27 cellular contexts compared by ENCODE assay signal in genomic region chr4:17545374-17546140, GRCh38. TPM values are rescaled to one million over a fixed set of nuclear protein-coding genes. Genes with fewer than 3 reads are reported as not detected.
"Had no signal": no experiment of that assay in that cellular context is flagged by ENCODE, and none has a peak within 500 bp of the region (broad histone marks: within the 10 kb centered on the region; RNA-seq: fewer than 3 reads in every experiment).

No MANE protein-coding gene starts in this region.

- DNase-seq: activated CD4-positive, alpha-beta T cell treated with anti-CD3 and anti-CD28 coated beads, Interleukin-2, amount 10 ng/mL, durations not matched to agents 7 days and 5 days; activated CD8-positive, alpha-beta memory T cell treated with anti-CD3 and anti-CD28 coated beads, Interleukin-2, amount 50 U/mL, for 4 hours; activated effector memory CD4-positive, alpha-beta T cell treated with Interleukin-2 at 50 U/mL for 16 hours; activated naive CD4-positive, alpha-beta T cell treated with anti-CD3 and anti-CD28 coated beads, Interleukin-2, amount 10 ng/mL, durations not matched to agents 7 days and 5 days; activated naive CD8-positive, alpha-beta T cell treated with anti-CD3 and anti-CD28 coated beads, Interleukin-2, amount 50 U/mL, for 24 hours; activated T-cell treated with anti-CD3 and anti-CD28 coated beads, Interleukin-2, amount 50 U/mL, for 4 hours; aorta; brain microvascular endothelial cell; effector memory CD4-positive, alpha-beta T cell; left cardiac atrium; mesendoderm; naive thymus-derived CD8-positive, alpha-beta T cell; stimulated activated CD4-positive, alpha-beta T cell treated with anti-CD3 and anti-CD28 coated beads, Interleukin-4, amount 100 ng/mL, for 1 hour; stimulated activated naive CD8-positive, alpha-beta T cell treated with anti-CD3 and anti-CD28 coated beads, Interleukin-15, amount 100 ng/mL, for 72 hours; T-helper 1 cell; T-helper 9 cell; upper lobe of left lung had no signal

- H3K4me1 ChIP-seq: esophagus muscularis mucosa had no signal

- H3K4me3 ChIP-seq: esophagus muscularis mucosa, hepatocyte, smooth muscle cell, thoracic aorta, upper lobe of left lung had no signal

- H3K27ac ChIP-seq: brain microvascular endothelial cell, esophagus muscularis mucosa, hepatocyte, thoracic aorta had no signal

- H3K36me3 ChIP-seq: brain microvascular endothelial cell, esophagus muscularis mucosa, thoracic aorta, upper lobe of left lung had no signal

- FAIRE-seq: endothelial cell of umbilical vein had no signal

- H3K27me3 ChIP-seq: brain microvascular endothelial cell, esophagus muscularis mucosa, hepatocyte, upper lobe of left lung had no signal

- H3K9me3 ChIP-seq: esophagus muscularis mucosa, thoracic aorta, upper lobe of left lung had no signal

- ATAC-seq: activated CD4-positive, CD25-positive, alpha-beta regulatory T cell treated with anti-CD3 and anti-CD28 coated beads, Interleukin-2, amount 50 U/mL, for 24 hours; activated naive CD8-positive, alpha-beta T cell treated with anti-CD3 and anti-CD28 coated beads, Interleukin-2, amount 50 U/mL, for 24 hours; activated T-cell treated with anti-CD3 and anti-CD28 coated beads, Interleukin-2, amount 50 U/mL, for 4 hours; left cardiac atrium; naive thymus-derived CD8-positive, alpha-beta T cell; sciatic nerve; stimulated activated naive CD8-positive, alpha-beta T cell treated with anti-CD3 and anti-CD28 coated beads, Interleukin-15, amount 100 ng/mL, for 72 hours had no signal

RNA-seq across cellular contexts. Expression of gene CLRN2, which starts 30.6 kb away (rescaled TPM):
- total RNA-seq: activated CD4-positive, alpha-beta T cell treated with anti-CD3 and anti-CD28 coated beads, Interleukin-2, amount 10 ng/mL, durations not matched to agents 7 days and 5 days; activated T-cell treated with anti-CD3 and anti-CD28 coated beads, Interleukin-2, amount 50 U/mL, for 4 hours; aorta; endothelial cell of umbilical vein; esophagus muscularis mucosa; hepatocyte; left cardiac atrium; lower leg skin; naive thymus-derived CD8-positive, alpha-beta T cell; osteocyte; pulmonary artery endothelial cell; sciatic nerve; smooth muscle cell; thoracic aorta; upper lobe of left lung had no signal
- polyA plus RNA-seq: aorta; endothelial cell of umbilical vein; hepatocyte; naive thymus-derived CD8-positive, alpha-beta T cell; smooth muscle cell had no signal
